ENCODE assay signal across 16 cellular contexts in genomic region chr2:127661072-127661618, GRCh38.
DNase-seq lines count a peak whose midpoint lies in the region; ATAC-seq lines count a peak whose summit lies in the region.
"Had no signal": no experiment of that assay in that cellular context is flagged by ENCODE, and none has a peak within 500 bp of the region (broad histone marks: within the 10 kb centered on the region; RNA-seq: fewer than 3 reads in every experiment).

No MANE protein-coding gene starts in this region.

- H3K27ac ChIP-seq in cingulate gyrus (ENCODE audit: low read depth, low read length) (peak overlapping the region; percentile 49), layer of hippocampus (ENCODE audit: low read depth, low read length) (peak overlapping the region; percentile 63), rectal smooth muscle tissue (ENCODE audit: low read depth, low read length) (peak overlapping the region; percentile 99)
- H3K27ac ChIP-seq: PC-9 had no signal

- H3K27me3 Mint-ChIP-seq in activated naive CD8-positive, alpha-beta T cell treated with anti-CD3 and anti-CD28 coated beads, Interleukin-2, amount 50 U/mL, for 24 hours = peaks cover 32% of the 10 kb centered on the region

- H3K36me3 ChIP-seq in rectal smooth muscle tissue (ENCODE audit: control insufficient read depth, insufficient read depth, low read length) = peaks cover 5% of the 10 kb centered on the region
- H3K36me3 ChIP-seq: MG63 had no signal

- no peaks in the 10 kb centered on the region for H3K36me3 Mint-ChIP-seq in activated naive CD8-positive, alpha-beta T cell treated with anti-CD3 and anti-CD28 coated beads, Interleukin-2, amount 50 U/mL, for 24 hours (ENCODE audit: low read depth)

- peaks cover 79% of the 10 kb centered on the region for H3K4me1 ChIP-seq in rectal smooth muscle tissue (ENCODE audit: control insufficient read depth, insufficient read depth, low read length)

- H3K4me1 Mint-ChIP-seq in activated naive CD8-positive, alpha-beta T cell treated with anti-CD3 and anti-CD28 coated beads, Interleukin-2, amount 50 U/mL, for 24 hours = no peaks in the 10 kb centered on the region

- H3K9ac ChIP-seq in rectal smooth muscle tissue (ENCODE audit: low read length) = no peak overlapping the region

- H3K9me3 Mint-ChIP-seq in activated naive CD8-positive, alpha-beta T cell treated with anti-CD3 and anti-CD28 coated beads, Interleukin-2, amount 50 U/mL, for 24 hours = no peaks in the 10 kb centered on the region
- H3K9me3 Mint-ChIP-seq: activated CD8-positive, alpha-beta T cell treated with anti-CD3 and anti-CD28 coated beads for 36 hours; activated naive CD4-positive, alpha-beta T cell treated with anti-CD3 and anti-CD28 coated beads for 36 hours; dendritic cell treated with granulocyte-macrophage colony-stimulating factor and Interleukin-4, amounts not matched to agents 40 ng/mL and 50 ng/mL, for 4 days had no signal

- no peak overlapping the region for H3K4me3 Mint-ChIP-seq in activated naive CD8-positive, alpha-beta T cell treated with anti-CD3 and anti-CD28 coated beads, Interleukin-2, amount 50 U/mL, for 24 hours
- H3K4me3 Mint-ChIP-seq: activated CD8-positive, alpha-beta T cell treated with anti-CD3 and anti-CD28 coated beads for 36 hours; activated naive CD4-positive, alpha-beta T cell treated with anti-CD3 and anti-CD28 coated beads for 36 hours; dendritic cell treated with granulocyte-macrophage colony-stimulating factor and Interleukin-4, amounts not matched to agents 40 ng/mL and 50 ng/mL, for 4 days had no signal

- peaks cover 5% of the 10 kb centered on the region for H3K27me3 ChIP-seq in layer of hippocampus (ENCODE audit: control insufficient read depth, insufficient read depth, low read length)
- no peaks in the 10 kb centered on the region for H3K27me3 ChIP-seq in rectal smooth muscle tissue (ENCODE audit: control insufficient read depth, insufficient read depth, low read length)
- H3K27me3 ChIP-seq: MG63 had no signal

- ATAC-seq in GM21619 (IDR thresholded peaks at IDR 0.05; ENCODE audit: unreplicated experiment) (no peak), GM21528 (IDR thresholded peaks at IDR 0.05; ENCODE audit: low FRiP score, unreplicated experiment) (no peak), HG03565 (IDR thresholded peaks at IDR 0.05; ENCODE audit: unreplicated experiment) (no peak)
- ATAC-seq in activated naive CD8-positive, alpha-beta T cell treated with anti-CD3 and anti-CD28 coated beads, Interleukin-2, amount 50 U/mL, for 24 hours = no peak
- ATAC-seq: activated CD8-positive, alpha-beta T cell treated with anti-CD3 and anti-CD28 coated beads for 36 hours had no signal

- H3K27ac Mint-ChIP-seq in activated naive CD8-positive, alpha-beta T cell treated with anti-CD3 and anti-CD28 coated beads, Interleukin-2, amount 50 U/mL, for 24 hours = no peak overlapping the region
- H3K27ac Mint-ChIP-seq: activated CD8-positive, alpha-beta T cell treated with anti-CD3 and anti-CD28 coated beads for 36 hours; activated naive CD4-positive, alpha-beta T cell treated with anti-CD3 and anti-CD28 coated beads for 36 hours; dendritic cell treated with granulocyte-macrophage colony-stimulating factor and Interleukin-4, amounts not matched to agents 40 ng/mL and 50 ng/mL, for 4 days had no signal

- H3K4me3 ChIP-seq in rectal smooth muscle tissue (ENCODE audit: low read length) = peak overlapping the region; percentile 19
- H3K4me3 ChIP-seq: MG63, PC-9 had no signal

- DNase-seq in AG20443 (ENCODE audit: low spot score) = peak; percentile 57
- no peak for DNase-seq in activated naive CD8-positive, alpha-beta T cell treated with anti-CD3 and anti-CD28 coated beads, Interleukin-2, amount 50 U/mL, for 24 hours
- DNase-seq: activated CD8-positive, alpha-beta T cell treated with anti-CD3 and anti-CD28 coated beads for 36 hours; activated naive CD4-positive, alpha-beta T cell treated with anti-CD3 and anti-CD28 coated beads for 36 hours; MG63; NCI-H226; PC-9; retina; T-helper 9 cell had no signal

Comparison
In these comparisons a context has a peak if more than half of its experiments do, and no peak if none do; other contexts are left out.
1. H3K27ac ChIP-seq: peak in every context shown above with its lines; median percentile 99 in rectal smooth muscle tissue; 63 in layer of hippocampus; 49 in cingulate gyrus.